In genomic region chr6:105430685-105431084, GRCh38 we compare ENCODE assay signal across 12 cellular contexts. TPM values are rescaled to one million over a fixed set of nuclear protein-coding genes. Genes with fewer than 3 reads are reported as not detected.
DNase-seq lines count a peak whose midpoint lies in the region; ATAC-seq, FAIRE-seq and TF ChIP-seq lines count a peak whose summit lies in the region.
"Had no signal": no experiment of that assay in that cellular context is flagged by ENCODE, and none has a peak within 500 bp of the region (broad histone marks: within the 10 kb centered on the region; RNA-seq: fewer than 3 reads in every experiment).

No MANE protein-coding gene starts in this region.

- H3K9me1 ChIP-seq in K562 (ENCODE audit: control insufficient read depth, insufficient read depth, low read length) = no peaks in the 10 kb centered on the region

- no peak for TF ChIP-seq RAD21 in K562 (CRISPR knock-in tag; conservative IDR thresholded peaks at IDR 0.05 in 1 of 2, IDR thresholded peaks at IDR 0.05 in 1 of 2)

- no peaks in the 10 kb centered on the region for H3K27me3 Mint-ChIP-seq in stimulated activated naive CD8-positive, alpha-beta T cell treated with anti-CD3 and anti-CD28 coated beads, Interleukin-15, amount 100 ng/mL, for 72 hours
- H3K27me3 Mint-ChIP-seq in activated naive CD8-positive, alpha-beta T cell treated with anti-CD3 and anti-CD28 coated beads for 36 hours = peaks cover 6% of the 10 kb centered on the region
- no peaks in the 10 kb centered on the region for H3K27me3 Mint-ChIP-seq in activated CD8-positive, alpha-beta T cell treated with anti-CD3 and anti-CD28 coated beads for 36 hours
- H3K27me3 Mint-ChIP-seq: IgD-negative memory B cell had no signal

- no peak for FAIRE-seq in K562 (lab: Jason Lieb, UNC)

- TF ChIP-seq CTCF in K562 (IDR thresholded peaks at IDR 0.05 in 2 of 3, conservative IDR thresholded peaks at IDR 0.05 in 1 of 3; ENCODE audit: insufficient read depth in 2 of 3, low read depth in 1 of 3, low read length in 3 of 3) (no peak), osteoblast (IDR thresholded peaks at IDR 0.05; ENCODE audit: extremely low read depth, low read depth, low read length) (no peak)
- TF ChIP-seq CTCF in activated CD8-positive, alpha-beta T cell treated with anti-CD3 and anti-CD28 coated beads for 36 hours (IDR thresholded peaks at IDR 0.05) = no peak

- H4K20me1 ChIP-seq in K562 (replicated peaks; ENCODE audit: control insufficient read depth, insufficient read depth, low read length) (no peaks in the 10 kb centered on the region), osteoblast (ENCODE audit: insufficient read depth, low read length) (no peaks in the 10 kb centered on the region)

- H3K36me3 ChIP-seq in K562 (ENCODE audit: control insufficient read depth, insufficient read depth, low read length) (no peaks in the 10 kb centered on the region), osteoblast (ENCODE audit: insufficient read depth, low read length) (no peaks in the 10 kb centered on the region)

- no peak overlapping the region for H3K4me3 Mint-ChIP-seq in stimulated activated naive CD8-positive, alpha-beta T cell treated with anti-CD3 and anti-CD28 coated beads, Interleukin-15, amount 100 ng/mL, for 72 hours
- H3K4me3 Mint-ChIP-seq in activated naive CD8-positive, alpha-beta T cell treated with anti-CD3 and anti-CD28 coated beads for 36 hours = no peak overlapping the region
- H3K4me3 Mint-ChIP-seq in activated CD8-positive, alpha-beta T cell treated with anti-CD3 and anti-CD28 coated beads for 36 hours = no peak overlapping the region
- H3K4me3 Mint-ChIP-seq: H9, IgD-negative memory B cell had no signal

- H3K27ac ChIP-seq in K562 (ENCODE audit: extremely low read depth, low read depth, low read length) (no peak overlapping the region), osteoblast (ENCODE audit: low read depth, low read length) (no peak overlapping the region)

- POLR2A ChIA-PET in K562 (lab: Yijun Ruan, JAX) = no interaction called here
- POLR2A ChIA-PET in activated CD8-positive, alpha-beta T cell treated with anti-CD3 and anti-CD28 coated beads for 36 hours (lab: Charles Lee) = no interaction called here

- H3K79me2 ChIP-seq in K562 (ENCODE audit: control insufficient read depth, insufficient read depth, low read length) (no peaks in the 10 kb centered on the region), osteoblast (ENCODE audit: insufficient read depth, low read length) (no peaks in the 10 kb centered on the region)

- H3K4me1 ChIP-seq in K562 (replicated peaks in 1 of 2; ENCODE audit: control insufficient read depth in 2 of 2, insufficient read depth in 2 of 2, low read length in 2 of 2) = no peaks in the 10 kb centered on the region
- peaks cover 40% of the 10 kb centered on the region for H3K4me1 ChIP-seq in osteoblast (ENCODE audit: insufficient read depth, low read length)

- H3K4me2 ChIP-seq in K562 (ENCODE audit: insufficient read depth, low read length) (no peak overlapping the region), osteoblast (ENCODE audit: insufficient read depth, low read length) (no peak overlapping the region)

- H3K4me3 ChIP-seq in K562 (no peak overlapping the region), osteoblast (ENCODE audit: insufficient read depth, low read length) (no peak overlapping the region)

- no peak overlapping the region for H3K9ac ChIP-seq in K562 (ENCODE audit: insufficient read depth in 1 of 2, low read depth in 2 of 2, low read length in 2 of 2)

- DNase-seq in DMS79 (lab: John Stamatoyannopoulos, UW) (peak; percentile 50), NCI-H187 (lab: John Stamatoyannopoulos, UW) (peak; percentile 6 to 19), K562 (ENCODE audit: extremely low read depth in 1 of 4, low spot score in 3 of 4) (no peak), osteoblast (ENCODE audit: insufficient read length, low spot score, missing footprints) (peak; percentile 56), NCI-H1105 (lab: John Stamatoyannopoulos, UW) (no peak)
- DNase-seq in stimulated activated naive CD8-positive, alpha-beta T cell treated with anti-CD3 and anti-CD28 coated beads, Interleukin-15, amount 100 ng/mL, for 72 hours = no peak
- no peak for DNase-seq in activated naive CD8-positive, alpha-beta T cell treated with anti-CD3 and anti-CD28 coated beads for 36 hours
- no peak for DNase-seq in activated CD8-positive, alpha-beta T cell treated with anti-CD3 and anti-CD28 coated beads for 36 hours
- DNase-seq: DMS 273 treated with DMSO at 0.1 percent for 48 hours, H9, SIG-M5 had no signal

- intact Hi-C loops in K562 (cut with micrococcal nuclease) = loop anchor here (5.0 kb wide), 1 partner anchor 657 kb away; the partner anchor contains the start of gene PRDM1
- intact Hi-C loops in activated CD8-positive, alpha-beta T cell treated with anti-CD3 and anti-CD28 coated beads for 36 hours (cut with micrococcal nuclease) = loop anchor here (10.0 kb wide), 1 partner anchor 794 kb away; no protein-coding TSS in a partner anchor

- WGBS in K562 (ENCODE audit: insufficient coverage, low coverage, missing lambda C conversion rate) = 28% methylated on average over 3 of the region's 3 CpGs

- TF ChIP-seq EP300 in K562 (IDR thresholded peaks at IDR 0.05; ENCODE audit: low read length) = no peak

- H3K27ac Mint-ChIP-seq in stimulated activated naive CD8-positive, alpha-beta T cell treated with anti-CD3 and anti-CD28 coated beads, Interleukin-15, amount 100 ng/mL, for 72 hours = no peak overlapping the region
- H3K27ac Mint-ChIP-seq in activated naive CD8-positive, alpha-beta T cell treated with anti-CD3 and anti-CD28 coated beads for 36 hours = no peak overlapping the region
- no peak overlapping the region for H3K27ac Mint-ChIP-seq in activated CD8-positive, alpha-beta T cell treated with anti-CD3 and anti-CD28 coated beads for 36 hours

- ATAC-seq in K562 = no peak
- ATAC-seq in stimulated activated naive CD8-positive, alpha-beta T cell treated with anti-CD3 and anti-CD28 coated beads, Interleukin-15, amount 100 ng/mL, for 72 hours = no peak
- no peak for ATAC-seq in activated CD8-positive, alpha-beta T cell treated with anti-CD3 and anti-CD28 coated beads for 36 hours

- no peak for TF ChIP-seq POLR2A in K562 (conservative IDR thresholded peaks at IDR 0.05)

- no peaks in the 10 kb centered on the region for H3K9me3 Mint-ChIP-seq in stimulated activated naive CD8-positive, alpha-beta T cell treated with anti-CD3 and anti-CD28 coated beads, Interleukin-15, amount 100 ng/mL, for 72 hours
- H3K9me3 Mint-ChIP-seq in activated naive CD8-positive, alpha-beta T cell treated with anti-CD3 and anti-CD28 coated beads for 36 hours = no peaks in the 10 kb centered on the region
- H3K9me3 Mint-ChIP-seq in activated CD8-positive, alpha-beta T cell treated with anti-CD3 and anti-CD28 coated beads for 36 hours = no peaks in the 10 kb centered on the region
- H3K9me3 Mint-ChIP-seq: H9, IgD-negative memory B cell had no signal

- H3K27me3 ChIP-seq in K562 (ENCODE audit: control insufficient read depth in 2 of 2, insufficient read depth in 2 of 2, low read length in 2 of 2) (no peaks in the 10 kb centered on the region), osteoblast (ENCODE audit: insufficient read depth, low read length) (no peaks in the 10 kb centered on the region)

- BruUV-seq in K562 (replicated peaks; lab: Mats Ljungman, UMichigan) = no TSS peak

- no peaks in the 10 kb centered on the region for H3K9me3 ChIP-seq in K562 (replicated peaks; ENCODE audit: control insufficient read depth, insufficient read depth, low read depth, low read length)
- no peaks in the 10 kb centered on the region for H3K9me3 ChIP-seq in osteoblast (ENCODE audit: low read depth, low read length)

- no peaks in the 10 kb centered on the region for H3K4me1 Mint-ChIP-seq in stimulated activated naive CD8-positive, alpha-beta T cell treated with anti-CD3 and anti-CD28 coated beads, Interleukin-15, amount 100 ng/mL, for 72 hours
- no peaks in the 10 kb centered on the region for H3K4me1 Mint-ChIP-seq in activated naive CD8-positive, alpha-beta T cell treated with anti-CD3 and anti-CD28 coated beads for 36 hours
- peaks cover 2% of the 10 kb centered on the region for H3K4me1 Mint-ChIP-seq in activated CD8-positive, alpha-beta T cell treated with anti-CD3 and anti-CD28 coated beads for 36 hours (ENCODE audit: low read depth)
- H3K4me1 Mint-ChIP-seq: IgD-negative memory B cell had no signal

- H2AFZ ChIP-seq in K562 (ENCODE audit: low read depth, low read length) = 0 out of 2 replicates have a peak overlapping the region, but pooled peaks have one; percentile 19
- no peak overlapping the region for H2AFZ ChIP-seq in osteoblast (ENCODE audit: low read length)

- in situ Hi-C loops in K562 (cut with MboI) = no loop called here

- H3K36me3 Mint-ChIP-seq in activated naive CD8-positive, alpha-beta T cell treated with anti-CD3 and anti-CD28 coated beads for 36 hours = no peaks in the 10 kb centered on the region
- H3K36me3 Mint-ChIP-seq in activated CD8-positive, alpha-beta T cell treated with anti-CD3 and anti-CD28 coated beads for 36 hours (ENCODE audit: low read depth) = no peaks in the 10 kb centered on the region
- H3K36me3 Mint-ChIP-seq: IgD-negative memory B cell had no signal

- CTCF ChIA-PET in K562 (lab: Yijun Ruan, JAX; ENCODE audit: low intra/inter-chr PET ratio) = interaction anchor here (0.6 to 1.3 kb wide), 3 partner anchors 601 to 1135 kb away, joined by 3 to 4 read pairs (median 3); no protein-coding TSS in a partner anchor
- CTCF ChIA-PET in activated CD8-positive, alpha-beta T cell treated with anti-CD3 and anti-CD28 coated beads for 36 hours (lab: Charles Lee) = interaction anchor here (0.7 to 3.8 kb wide), 13 partner anchors 8 to 656 kb away, joined by 3 to 22 read pairs (median 9); partner anchors contain the start of gene PRDM1

RNA-seq across cellular contexts. Expression of gene PREP, which starts 27.8 kb away (rescaled TPM):
- 39.0 and 76.5 TPM in 2 replicates for total RNA-seq in K562 (2011; cell fraction: chromatin; rRNA removed; ENCODE audit: low replicate concordance)
- 18.8 and 23.4 TPM in 2 replicates for total RNA-seq in K562 (2011; cell fraction: nucleolus; rRNA removed)
- 43.5 and 68.7 TPM in 2 replicates for total RNA-seq in K562 (2011; cell fraction: nucleoplasm; rRNA removed)
- 22.4 and 22.7 TPM in 2 replicates for total RNA-seq in K562 (2014; rRNA removed)
- total RNA-seq in K562 (2014; rRNA removed; fragmentation: Illumina TruSeq; extraction: Trizol) = 33.8 and 33.9 TPM in 2 replicates
- 27.0 and 28.3 TPM in 2 replicates for total RNA-seq in K562 (2015; rRNA removed; fragmentation: Illumina TruSeq; extraction: Trizol)
- 54.7 and 58.3 TPM in 2 replicates for total RNA-seq in K562 (2021)
- polyA plus RNA-seq in K562 (2011; rRNA removed) = 21.5 and 26.2 TPM in 2 replicates
- 15.1 and 25.2 TPM in 2 replicates for polyA plus RNA-seq in K562 (2011; cell fraction: cytosol; rRNA removed)
- 24.9 and 27.3 TPM in 2 replicates for polyA plus RNA-seq in K562 (2011; cell fraction: nucleus; rRNA removed)
- 31.8 and 42.1 TPM in 2 replicates for polyA plus RNA-seq in K562 (2012)
- 56.7 and 60.8 TPM in 2 replicates for polyA plus RNA-seq in K562 (2014; fragmentation: Illumina TruSeq; extraction: Trizol)
- polyA plus RNA-seq in K562 (2014; fragmentation: Nextera tagmentation; extraction: Ambion mirVana) = 10 to 100 TPM; 14.1 to 18.6 TPM
- 28.2 and 30.0 TPM in 2 replicates for polyA plus RNA-seq in K562 (2014; rRNA removed)
- 43.8 and 56.0 TPM in 2 replicates for polyA minus RNA-seq in K562 (2011; rRNA and poly(A)+ RNA removed)
- 26.1 and 28.8 TPM in 2 replicates for polyA minus RNA-seq in K562 (2011; cell fraction: cytosol; rRNA and poly(A)+ RNA removed)
- polyA minus RNA-seq in K562 (2011; cell fraction: nucleus; rRNA and poly(A)+ RNA removed) = 22.5 and 32.8 TPM in 2 replicates
- total RNA-seq in osteoblast = 15.0 and 17.7 TPM in 2 replicates
- total RNA-seq in activated naive CD8-positive, alpha-beta T cell treated with anti-CD3 and anti-CD28 coated beads for 36 hours = 10 to 100 TPM; 45.9 to 46.4 TPM
- 10 to 100 TPM; 46.4 to 46.9 TPM for total RNA-seq in activated CD8-positive, alpha-beta T cell treated with anti-CD3 and anti-CD28 coated beads for 36 hours

Comparison
In these comparisons a context has a peak if more than half of its experiments do, and no peak if none do; other contexts are left out.
1. DNase-seq: peak in DMS79 (single experiment), NCI-H187 (2 of 2) and osteoblast (single experiment); none in K562 (0 of 4), stimulated activated naive CD8-positive, alpha-beta T cell treated with anti-CD3 and anti-CD28 coated beads, Interleukin-15, amount 100 ng/mL, for 72 hours (0 of 2), NCI-H1105 (single experiment), activated naive CD8-positive, alpha-beta T cell treated with anti-CD3 and anti-CD28 coated beads for 36 hours (single experiment) and activated CD8-positive, alpha-beta T cell treated with anti-CD3 and anti-CD28 coated beads for 36 hours (single experiment).